Comparison of ENCODE assay signal across 24 cellular contexts in the genomic region with DNA sequence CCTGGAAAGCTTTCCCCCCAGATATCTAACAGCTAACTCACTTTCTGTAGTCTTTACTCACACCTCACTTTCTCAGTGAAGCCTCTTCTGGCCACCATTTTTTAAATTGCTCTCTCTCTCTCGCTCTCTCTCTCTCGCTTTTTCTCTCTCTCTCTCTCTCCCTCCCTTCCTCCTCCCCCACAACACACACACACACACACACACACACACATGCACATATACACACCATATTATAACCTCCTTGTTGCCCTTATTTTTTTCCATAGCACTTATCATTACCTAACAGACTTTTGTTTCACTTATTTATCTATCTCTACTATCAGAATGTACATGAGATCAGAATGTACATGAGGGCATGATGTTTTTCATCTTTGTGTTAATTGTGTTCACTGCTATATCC.
"Had no signal": no experiment of that assay in that cellular context is flagged by ENCODE, and none has a peak within 500 bp of the region (broad histone marks: within the 10 kb centered on the region; RNA-seq: fewer than 3 reads in every experiment).

No MANE protein-coding gene starts in this region.

- H3K4me3 ChIP-seq: neural progenitor cell, ovary, psoas muscle, right lobe of liver, sigmoid colon, stomach, thoracic aorta, thyroid gland, tibial nerve, upper lobe of right lung, uterus had no signal

- H3K36me3 ChIP-seq: neural progenitor cell, ovary, right lobe of liver, sigmoid colon, stomach, thoracic aorta, thyroid gland, tibial nerve, upper lobe of right lung, uterus had no signal

- ATAC-seq: natural killer cell; psoas muscle; right cardiac atrium; stimulated activated effector memory CD8-positive, alpha-beta T cell treated with anti-CD3 and anti-CD28 coated beads, Interleukin-12 subunit alpha, Interleukin-12 subunit beta, amount 100 ng/mL, for 72 hours; stimulated activated naive B cell treated with anti-CD40 and anti-IgM and Interleukin-4, amounts not matched to agents 10 μg/mL and 1 μg/mL and 100 μg/mL, for 72 hours; upper lobe of right lung had no signal

- H3K4me1 ChIP-seq: neural progenitor cell, parathyroid adenoma, psoas muscle, right lobe of liver, sigmoid colon, stomach, thyroid gland, tibial nerve, upper lobe of right lung, uterus had no signal

- H3K9me3 ChIP-seq: ovary, right lobe of liver, thyroid gland had no signal

- DNase-seq: natural killer cell; occipital lobe; ovary; posterior cingulate gyrus; psoas muscle; right cardiac atrium; right lobe of liver; sigmoid colon; small intestine; stimulated activated CD4-positive, alpha-beta T cell treated with anti-CD3 and anti-CD28 coated beads, Interleukin-15, amount 100 ng/mL, for 24 hours; stimulated activated CD4-positive, alpha-beta T cell treated with anti-CD3 and anti-CD28 coated beads, Interleukin-2, amount 100 ng/mL, for 24 hours; stimulated activated CD4-positive, alpha-beta T cell treated with anti-CD3 and anti-CD28 coated beads, Interleukin-2, amount 100 ng/mL, for 48 hours; stimulated activated CD4-positive, alpha-beta T cell treated with anti-CD3 and anti-CD28 coated beads, Interleukin-4, amount 100 ng/mL, for 24 hours; stimulated activated naive B cell treated with anti-CD40 and anti-IgM and Interleukin-4, amounts not matched to agents 10 μg/mL and 1 μg/mL and 100 μg/mL, for 72 hours; stimulated activated naive CD4-positive, alpha-beta T cell treated with Interleukin-2 at 50 U/mL for 16 hours; stomach; thyroid gland; upper lobe of right lung; uterus had no signal

- H3K9ac ChIP-seq: neural progenitor cell, parathyroid adenoma had no signal

- H2AFZ ChIP-seq: neural progenitor cell, parathyroid adenoma had no signal

- FAIRE-seq: small intestine had no signal

- H3K4me2 ChIP-seq: neural progenitor cell had no signal

- H3K27ac ChIP-seq: neural progenitor cell, ovary, parathyroid adenoma, psoas muscle, right lobe of liver, sigmoid colon, stomach, thoracic aorta, thyroid gland, tibial nerve, upper lobe of right lung, uterus had no signal

- H3K79me2 ChIP-seq: parathyroid adenoma had no signal

- H3K27me3 ChIP-seq: neural progenitor cell, ovary, right lobe of liver, sigmoid colon, stomach, thyroid gland, tibial nerve, upper lobe of right lung, uterus had no signal
